15 cellular contexts compared by ENCODE assay signal in genomic region chr7:138716889-138717288, GRCh38. TPM values are rescaled to one million over a fixed set of nuclear protein-coding genes. Genes with fewer than 3 reads are reported as not detected.
"Had no signal": no experiment of that assay in that cellular context is flagged by ENCODE, and none has a peak within 500 bp of the region (broad histone marks: within the 10 kb centered on the region; RNA-seq: fewer than 3 reads in every experiment).

No MANE protein-coding gene starts in this region.

- H3K27me3 ChIP-seq: pancreas had no signal

- H3K4me3 ChIP-seq: pancreas, thoracic aorta had no signal

- H3K4me1 ChIP-seq: pancreas had no signal

- H3K27ac ChIP-seq: pancreas, thoracic aorta had no signal

- H3K9me3 ChIP-seq: pancreas, thoracic aorta had no signal

- H3K36me3 ChIP-seq: pancreas, thoracic aorta had no signal

- H3K4me3 Mint-ChIP-seq: activated B cell treated with CpG ODN at 0.5 μM for 24 hours, endodermal cell had no signal

- H3K9me3 Mint-ChIP-seq: activated B cell treated with CpG ODN at 0.5 μM for 24 hours, endodermal cell had no signal

- H3K4me1 Mint-ChIP-seq: endodermal cell had no signal

- DNase-seq: activated B cell treated with CpG ODN at 0.5 μM for 24 hours; activated CD4-positive, alpha-beta T cell treated with anti-CD3 and anti-CD28 coated beads for 48 hours; activated effector memory CD4-positive, alpha-beta T cell treated with Interleukin-2 at 50 U/mL for 16 hours; endodermal cell; head of caudate nucleus; kidney glomerular epithelial cell; left ventricle myocardium superior; mesendoderm; pancreas had no signal

- ATAC-seq: left ventricle myocardium superior, pancreas, sciatic nerve, SK-N-SH treated with all-trans-retinoic acid at 6 μM for 48 hours had no signal

- H3K27ac Mint-ChIP-seq: activated B cell treated with CpG ODN at 0.5 μM for 24 hours, endodermal cell had no signal

RNA-seq across cellular contexts. Expression of gene SVOPL, which starts 15.7 kb away (rescaled TPM):
- total RNA-seq: activated B cell treated with CpG ODN at 0.5 μM for 24 hours; activated CD8-positive, alpha-beta memory T cell treated with anti-CD3 and anti-CD28 coated beads for 36 hours; dermis microvascular lymphatic vessel endothelial cell; epithelial cell of proximal tubule; left ventricle myocardium superior; sciatic nerve had no signal
